9 cellular contexts compared by ENCODE assay signal in the genomic region with DNA sequence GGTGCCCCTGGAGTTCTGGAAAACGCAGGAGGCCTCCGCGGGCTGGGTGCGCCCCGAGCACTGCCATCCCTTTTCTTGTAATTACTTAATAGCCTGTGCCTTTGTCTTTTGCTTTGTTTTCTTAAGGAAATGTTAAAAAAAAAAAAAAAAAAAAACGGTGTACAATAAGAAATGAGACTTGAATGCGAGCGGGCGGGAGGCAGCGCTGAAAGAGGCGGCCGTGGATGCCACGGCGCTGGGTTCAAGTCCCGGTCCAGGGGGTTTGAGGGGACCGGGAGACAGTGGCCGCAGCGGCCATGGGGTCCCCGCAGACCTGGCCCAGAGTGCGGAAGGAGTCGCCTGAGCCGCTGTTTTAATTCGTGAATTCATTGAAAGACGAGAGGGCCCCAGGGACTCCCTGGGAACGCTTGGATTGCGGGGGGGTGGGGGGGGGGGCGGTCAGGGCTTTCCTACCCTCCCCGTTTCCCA.
DNase-seq lines count a peak whose midpoint lies in the region; ATAC-seq and TF ChIP-seq lines count a peak whose summit lies in the region.
"Had no signal": no experiment of that assay in that cellular context is flagged by ENCODE, and none has a peak within 500 bp of the region (broad histone marks: within the 10 kb centered on the region; RNA-seq: fewer than 3 reads in every experiment).

No MANE protein-coding gene starts in this region.

- POLR2A ChIA-PET in CD8-positive, alpha-beta T cell (lab: Charles Lee): no interaction called here

- in situ Hi-C loops in brain microvascular endothelial cell (cut with HindIII; ENCODE audit: low pct_ligation_motif_present, low sequenced_read_pairs): no loop called here

- no peak for DNase-seq in CD8-positive, alpha-beta T cell
- no peak for DNase-seq in brain microvascular endothelial cell
- peak; percentile 28 for DNase-seq in iPS-NIHi7 (ENCODE audit: extremely low spot score)
- no peak for DNase-seq in GDM1 (lab: John Stamatoyannopoulos, UW)
- DNase-seq: activated CD4-positive, alpha-beta T cell treated with anti-CD3 and anti-CD28 coated beads for 1 hour had no signal

- no peak overlapping the region for H3K4me3 ChIP-seq in CD8-positive, alpha-beta T cell (ENCODE audit: low read depth, low read length)
- H3K4me3 ChIP-seq in brain microvascular endothelial cell (ENCODE audit: low read depth, low read length) (peak overlapping the region; percentile 30), skeletal muscle satellite cell (ENCODE audit: low read length) (no peak overlapping the region)

- CTCF ChIA-PET in CD8-positive, alpha-beta T cell (lab: Charles Lee): no interaction called here

- no peak for TF ChIP-seq CTCF in CD8-positive, alpha-beta T cell (IDR thresholded peaks at IDR 0.05)
- no peak for TF ChIP-seq CTCF in brain microvascular endothelial cell (IDR thresholded peaks at IDR 0.05; ENCODE audit: low read depth, low read length, missing control alignments)

- peaks cover 35% of the 10 kb centered on the region for H3K27me3 Mint-ChIP-seq in CD8-positive, alpha-beta T cell (ENCODE audit: low read depth)

- no peak overlapping the region for H3K9ac ChIP-seq in skeletal muscle satellite cell (ENCODE audit: low read depth, low read length)

- peaks cover 7% of the 10 kb centered on the region for H3K4me1 ChIP-seq in CD8-positive, alpha-beta T cell (ENCODE audit: insufficient read depth, low read length)
- H3K4me1 ChIP-seq in skeletal muscle satellite cell (ENCODE audit: control insufficient read depth, insufficient read depth, low read length): no peaks in the 10 kb centered on the region

- no peak overlapping the region for H3K27ac ChIP-seq in CD8-positive, alpha-beta T cell (ENCODE audit: low read depth, low read length)
- H3K27ac ChIP-seq in brain microvascular endothelial cell: no peak overlapping the region

- H3K36me3 ChIP-seq in CD8-positive, alpha-beta T cell (ENCODE audit: insufficient read depth, low read length): no peaks in the 10 kb centered on the region
- H3K36me3 ChIP-seq in brain microvascular endothelial cell (replicated peaks) (no peaks in the 10 kb centered on the region), skeletal muscle satellite cell (ENCODE audit: insufficient read depth, low read length) (no peaks in the 10 kb centered on the region)

- peak overlapping the region; percentile 92 for H3K4me2 ChIP-seq in skeletal muscle satellite cell (ENCODE audit: low read length)

- H3K4me1 Mint-ChIP-seq in CD8-positive, alpha-beta T cell (ENCODE audit: low read depth): peaks cover 14% of the 10 kb centered on the region

- no peak for ATAC-seq in CD8-positive, alpha-beta T cell
- ATAC-seq in GM21367 (IDR thresholded peaks at IDR 0.05; ENCODE audit: unreplicated experiment) (no peak), GM18498 (IDR thresholded peaks at IDR 0.05; ENCODE audit: unreplicated experiment) (no peak), GM19463 (IDR thresholded peaks at IDR 0.05; ENCODE audit: unreplicated experiment) (no peak)

- intact Hi-C loops in CD8-positive, alpha-beta T cell (cut with DNase I, micrococcal nuclease): no loop called here

- no peak overlapping the region for H3K27ac Mint-ChIP-seq in CD8-positive, alpha-beta T cell

- H3K9me3 Mint-ChIP-seq in CD8-positive, alpha-beta T cell: no peaks in the 10 kb centered on the region

- no peaks in the 10 kb centered on the region for H3K9me3 ChIP-seq in CD8-positive, alpha-beta T cell (ENCODE audit: low read length)
- no peaks in the 10 kb centered on the region for H3K9me3 ChIP-seq in skeletal muscle satellite cell (replicated peaks; ENCODE audit: low read length)

- peak overlapping the region; percentile 54 for H3K4me3 Mint-ChIP-seq in CD8-positive, alpha-beta T cell

- no peaks in the 10 kb centered on the region for H3K36me3 Mint-ChIP-seq in CD8-positive, alpha-beta T cell

- H3K27me3 ChIP-seq in CD8-positive, alpha-beta T cell (ENCODE audit: insufficient read depth, low read length): peaks cover 4% of the 10 kb centered on the region
- no peaks in the 10 kb centered on the region for H3K27me3 ChIP-seq in brain microvascular endothelial cell (replicated peaks)
- H3K27me3 ChIP-seq in skeletal muscle satellite cell (ENCODE audit: control insufficient read depth, insufficient read depth, low read length): no peaks in the 10 kb centered on the region
